31 cellular contexts compared by ENCODE assay signal in genomic region chr3:140553591-140553990, GRCh38.
"Had no signal": no experiment of that assay in that cellular context is flagged by ENCODE, and none has a peak within 500 bp of the region (broad histone marks: within the 10 kb centered on the region; RNA-seq: fewer than 3 reads in every experiment).

No MANE protein-coding gene starts in this region.

- H2AFZ ChIP-seq: PC-9 had no signal

- H3K4me3 Mint-ChIP-seq: activated CD4-positive, alpha-beta memory T cell treated with anti-CD3 and anti-CD28 coated beads, Interleukin-2, amount 10 ng/mL, durations not matched to agents 7 days and 5 days; activated CD8-positive, alpha-beta memory T cell treated with anti-CD3 and anti-CD28 coated beads, Interleukin-2, amount 10 ng/mL, durations not matched to agents 7 days and 5 days; activated naive CD4-positive, alpha-beta T cell treated with anti-CD3 and anti-CD28 coated beads, Interleukin-2, amount 10 ng/mL, durations not matched to agents 7 days and 5 days; activated naive CD8-positive, alpha-beta T cell; activated naive CD8-positive, alpha-beta T cell treated with anti-CD3 and anti-CD28 coated beads, Interleukin-2, amount 50 U/mL, for 24 hours; brain had no signal

- ATAC-seq: activated CD8-positive, alpha-beta memory T cell treated with anti-CD3 and anti-CD28 coated beads, Interleukin-2, amount 10 ng/mL, durations not matched to agents 7 days and 5 days; activated naive CD8-positive, alpha-beta T cell treated with anti-CD3 and anti-CD28 coated beads, Interleukin-2, amount 50 U/mL, for 24 hours had no signal

- DNase-seq: activated CD4-positive, alpha-beta memory T cell treated with anti-CD3 and anti-CD28 coated beads, Interleukin-2, amount 10 ng/mL, durations not matched to agents 7 days and 5 days; activated CD4-positive, alpha-beta T cell treated with anti-CD3 and anti-CD28 coated beads for 1 hour; activated CD4-positive, alpha-beta T cell treated with anti-CD3 and anti-CD28 coated beads for 48 hours; activated CD4-positive, CD25-positive, alpha-beta regulatory T cell; activated CD8-positive, alpha-beta memory T cell treated with anti-CD3 and anti-CD28 coated beads for 24 hours; activated CD8-positive, alpha-beta memory T cell treated with anti-CD3 and anti-CD28 coated beads, Interleukin-2, amount 10 ng/mL, durations not matched to agents 7 days and 5 days; activated CD8-positive, alpha-beta memory T cell treated with anti-CD3 and anti-CD28 coated beads, Interleukin-2, amount 50 U/mL, for 48 hours; activated effector memory CD4-positive, alpha-beta T cell treated with Interleukin-2 at 50 U/mL for 16 hours; activated naive CD4-positive, alpha-beta T cell treated with anti-CD3 and anti-CD28 coated beads, Interleukin-2, amount 10 ng/mL, durations not matched to agents 7 days and 5 days; activated naive CD8-positive, alpha-beta T cell treated with anti-CD3 and anti-CD28 coated beads, Interleukin-2, amount 50 U/mL, for 24 hours; activated T-cell treated with anti-CD3 and anti-CD28 coated beads, Interleukin-2, amount 50 U/mL, for 48 hours; anterior cingulate cortex; caudate nucleus; cerebellar nuclear complex; NCI-H1048; NCI-H1105 treated with DMSO at 0.1 percent for 48 hours; NCI-H1436; NCI-H1694; NCI-H1930; NCI-H2081 treated with DMSO at 0.1 percent for 48 hours; NCI-H345; NCI-H524 treated with DMSO at 0.1 percent for 48 hours; PC-9; Right ventricle myocardium superior; SW 1271; T-helper 1 cell; T-helper 9 cell had no signal

- H3K9me3 Mint-ChIP-seq: activated CD4-positive, alpha-beta memory T cell treated with anti-CD3 and anti-CD28 coated beads, Interleukin-2, amount 10 ng/mL, durations not matched to agents 7 days and 5 days; activated naive CD8-positive, alpha-beta T cell treated with anti-CD3 and anti-CD28 coated beads, Interleukin-2, amount 50 U/mL, for 24 hours; brain had no signal

- H3K4me1 Mint-ChIP-seq: activated CD4-positive, alpha-beta memory T cell treated with anti-CD3 and anti-CD28 coated beads, Interleukin-2, amount 10 ng/mL, durations not matched to agents 7 days and 5 days; activated CD8-positive, alpha-beta memory T cell treated with anti-CD3 and anti-CD28 coated beads, Interleukin-2, amount 10 ng/mL, durations not matched to agents 7 days and 5 days; activated naive CD4-positive, alpha-beta T cell treated with anti-CD3 and anti-CD28 coated beads, Interleukin-2, amount 10 ng/mL, durations not matched to agents 7 days and 5 days; activated naive CD8-positive, alpha-beta T cell treated with anti-CD3 and anti-CD28 coated beads, Interleukin-2, amount 50 U/mL, for 24 hours had no signal

- H3K36me3 Mint-ChIP-seq: activated CD8-positive, alpha-beta memory T cell treated with anti-CD3 and anti-CD28 coated beads, Interleukin-2, amount 10 ng/mL, durations not matched to agents 7 days and 5 days; activated naive CD4-positive, alpha-beta T cell treated with anti-CD3 and anti-CD28 coated beads, Interleukin-2, amount 10 ng/mL, durations not matched to agents 7 days and 5 days; activated naive CD8-positive, alpha-beta T cell; brain had no signal

- H3K4me3 ChIP-seq: PC-9 had no signal

- H3K27ac ChIP-seq: PC-9, VCaP had no signal

- H3K4me2 ChIP-seq: PC-9 had no signal

- FAIRE-seq: bronchial epithelial cell had no signal

- H3K27me3 Mint-ChIP-seq: activated CD4-positive, alpha-beta memory T cell treated with anti-CD3 and anti-CD28 coated beads, Interleukin-2, amount 10 ng/mL, durations not matched to agents 7 days and 5 days; activated CD8-positive, alpha-beta memory T cell treated with anti-CD3 and anti-CD28 coated beads, Interleukin-2, amount 10 ng/mL, durations not matched to agents 7 days and 5 days; activated naive CD4-positive, alpha-beta T cell treated with anti-CD3 and anti-CD28 coated beads, Interleukin-2, amount 10 ng/mL, durations not matched to agents 7 days and 5 days; activated naive CD8-positive, alpha-beta T cell; activated naive CD8-positive, alpha-beta T cell treated with anti-CD3 and anti-CD28 coated beads, Interleukin-2, amount 50 U/mL, for 24 hours had no signal

- H3K27ac Mint-ChIP-seq: activated CD4-positive, alpha-beta memory T cell treated with anti-CD3 and anti-CD28 coated beads, Interleukin-2, amount 10 ng/mL, durations not matched to agents 7 days and 5 days; activated CD8-positive, alpha-beta memory T cell treated with anti-CD3 and anti-CD28 coated beads, Interleukin-2, amount 10 ng/mL, durations not matched to agents 7 days and 5 days; activated naive CD4-positive, alpha-beta T cell treated with anti-CD3 and anti-CD28 coated beads, Interleukin-2, amount 10 ng/mL, durations not matched to agents 7 days and 5 days; activated naive CD8-positive, alpha-beta T cell; activated naive CD8-positive, alpha-beta T cell treated with anti-CD3 and anti-CD28 coated beads, Interleukin-2, amount 50 U/mL, for 24 hours; brain had no signal
